27 cellular contexts compared by ENCODE assay signal in the genomic region with DNA sequence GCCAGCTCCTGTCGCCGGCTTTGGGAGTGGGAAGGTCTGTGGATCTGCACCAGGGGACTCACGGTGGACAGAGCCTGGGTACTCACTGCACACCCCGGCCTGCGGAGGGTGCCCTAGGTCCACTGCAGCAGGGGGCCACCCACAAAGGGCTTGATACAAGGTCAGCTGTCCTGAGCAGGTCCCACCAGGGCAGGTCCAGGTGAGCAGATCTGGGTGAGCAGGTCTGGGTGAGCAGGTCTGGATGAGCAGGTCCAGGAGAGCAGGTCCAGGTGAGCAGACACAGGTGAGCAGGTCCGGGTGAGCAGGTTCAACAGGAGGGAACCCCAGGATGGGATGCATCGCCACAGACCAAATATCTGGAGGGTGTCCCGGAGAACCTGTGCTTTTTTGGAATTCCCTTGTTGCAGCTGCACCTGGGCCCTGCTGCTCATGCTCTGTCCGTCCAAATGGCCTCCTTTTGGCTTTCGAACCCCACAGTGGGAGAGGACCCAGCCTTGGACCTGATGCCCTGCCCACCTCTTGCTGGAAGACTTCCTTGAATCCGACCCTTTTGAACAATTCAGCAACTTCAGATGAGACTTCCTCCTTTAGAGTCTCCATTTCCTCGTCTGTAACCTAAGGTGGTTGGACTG.
"Had no signal": no experiment of that assay in that cellular context is flagged by ENCODE, and none has a peak within 500 bp of the region (broad histone marks: within the 10 kb centered on the region; RNA-seq: fewer than 3 reads in every experiment).

No MANE protein-coding gene starts in this region.

- H3K4me1 ChIP-seq: breast epithelium, esophagus squamous epithelium, parathyroid adenoma, psoas muscle, upper lobe of right lung had no signal

- H3K4me3 ChIP-seq: breast epithelium, esophagus squamous epithelium, psoas muscle, skin epidermis, upper lobe of right lung had no signal

- H3K4me3 Mint-ChIP-seq: activated CD4-positive, alpha-beta memory T cell treated with anti-CD3 and anti-CD28 coated beads, Interleukin-2, amount 10 ng/mL, durations not matched to agents 7 days and 5 days; activated CD4-positive, alpha-beta T cell treated with anti-CD3 and anti-CD28 coated beads, Interleukin-2, amount 10 ng/mL, durations not matched to agents 7 days and 5 days; activated CD8-positive, alpha-beta memory T cell treated with anti-CD3 and anti-CD28 coated beads, Interleukin-2, amount 10 ng/mL, durations not matched to agents 7 days and 5 days; activated naive CD4-positive, alpha-beta T cell treated with anti-CD3 and anti-CD28 coated beads, Interleukin-2, amount 50 U/mL, for 24 hours; activated naive CD8-positive, alpha-beta T cell treated with anti-CD3 and anti-CD28 coated beads, Interleukin-2, amount 50 U/mL, for 24 hours; central memory CD8-positive, alpha-beta T cell; dendritic cell treated with granulocyte-macrophage colony-stimulating factor and Interleukin-4, amounts not matched to agents 40 ng/mL and 50 ng/mL, for 4 days; endodermal cell; memory B cell; naive thymus-derived CD4-positive, alpha-beta T cell; stimulated activated naive CD8-positive, alpha-beta T cell treated with anti-CD3 and anti-CD28 coated beads, Interleukin-15, amount 100 ng/mL, for 72 hours; T-helper 17 cell; WTC11 had no signal

- ATAC-seq: activated CD8-positive, alpha-beta memory T cell treated with anti-CD3 and anti-CD28 coated beads, Interleukin-2, amount 10 ng/mL, durations not matched to agents 7 days and 5 days; activated naive CD8-positive, alpha-beta T cell treated with anti-CD3 and anti-CD28 coated beads, Interleukin-2, amount 50 U/mL, for 24 hours; naive thymus-derived CD4-positive, alpha-beta T cell; psoas muscle; stimulated activated naive CD8-positive, alpha-beta T cell treated with anti-CD3 and anti-CD28 coated beads, Interleukin-15, amount 100 ng/mL, for 72 hours; T-helper 17 cell; upper lobe of right lung; WTC11 had no signal

- H3K36me3 Mint-ChIP-seq: activated CD8-positive, alpha-beta memory T cell treated with anti-CD3 and anti-CD28 coated beads, Interleukin-2, amount 10 ng/mL, durations not matched to agents 7 days and 5 days; activated naive CD4-positive, alpha-beta T cell treated with anti-CD3 and anti-CD28 coated beads, Interleukin-2, amount 50 U/mL, for 24 hours; naive thymus-derived CD4-positive, alpha-beta T cell had no signal

- H3K27ac ChIP-seq: breast epithelium, esophagus squamous epithelium, parathyroid adenoma, psoas muscle, skin epidermis, upper lobe of right lung had no signal

- H3K4me1 Mint-ChIP-seq: activated CD4-positive, alpha-beta memory T cell treated with anti-CD3 and anti-CD28 coated beads, Interleukin-2, amount 10 ng/mL, durations not matched to agents 7 days and 5 days; activated CD4-positive, alpha-beta T cell treated with anti-CD3 and anti-CD28 coated beads, Interleukin-2, amount 10 ng/mL, durations not matched to agents 7 days and 5 days; activated CD8-positive, alpha-beta memory T cell treated with anti-CD3 and anti-CD28 coated beads, Interleukin-2, amount 10 ng/mL, durations not matched to agents 7 days and 5 days; activated naive CD4-positive, alpha-beta T cell treated with anti-CD3 and anti-CD28 coated beads, Interleukin-2, amount 50 U/mL, for 24 hours; activated naive CD8-positive, alpha-beta T cell treated with anti-CD3 and anti-CD28 coated beads, Interleukin-2, amount 50 U/mL, for 24 hours; central memory CD8-positive, alpha-beta T cell; endodermal cell; memory B cell; naive thymus-derived CD4-positive, alpha-beta T cell; stimulated activated naive CD8-positive, alpha-beta T cell treated with anti-CD3 and anti-CD28 coated beads, Interleukin-15, amount 100 ng/mL, for 72 hours; T-helper 17 cell; WTC11 had no signal

- H3K27me3 ChIP-seq: upper lobe of right lung had no signal

- H3K9me3 Mint-ChIP-seq: activated CD4-positive, alpha-beta memory T cell treated with anti-CD3 and anti-CD28 coated beads, Interleukin-2, amount 10 ng/mL, durations not matched to agents 7 days and 5 days; activated CD4-positive, alpha-beta T cell treated with anti-CD3 and anti-CD28 coated beads, Interleukin-2, amount 10 ng/mL, durations not matched to agents 7 days and 5 days; activated naive CD8-positive, alpha-beta T cell treated with anti-CD3 and anti-CD28 coated beads, Interleukin-2, amount 50 U/mL, for 24 hours; activated T-helper 2 cell treated with anti-CD3 and anti-CD28 coated beads, Interferon-gamma antibody, Interleukin-2, Interleukin-4, amounts not matched to agents 10 μg/mL and 5 μg/mL and 100 μg/mL, durations not matched to agents 14 hours and 24 hours and 36 hours; central memory CD8-positive, alpha-beta T cell had no signal

- H3K27ac Mint-ChIP-seq: activated CD4-positive, alpha-beta memory T cell treated with anti-CD3 and anti-CD28 coated beads, Interleukin-2, amount 10 ng/mL, durations not matched to agents 7 days and 5 days; activated CD4-positive, alpha-beta T cell treated with anti-CD3 and anti-CD28 coated beads, Interleukin-2, amount 10 ng/mL, durations not matched to agents 7 days and 5 days; activated CD8-positive, alpha-beta memory T cell treated with anti-CD3 and anti-CD28 coated beads, Interleukin-2, amount 10 ng/mL, durations not matched to agents 7 days and 5 days; activated naive CD4-positive, alpha-beta T cell treated with anti-CD3 and anti-CD28 coated beads, Interleukin-2, amount 50 U/mL, for 24 hours; activated naive CD8-positive, alpha-beta T cell treated with anti-CD3 and anti-CD28 coated beads, Interleukin-2, amount 50 U/mL, for 24 hours; activated T-helper 2 cell treated with anti-CD3 and anti-CD28 coated beads, Interferon-gamma antibody, Interleukin-2, Interleukin-4, amounts not matched to agents 10 μg/mL and 5 μg/mL and 100 μg/mL, durations not matched to agents 14 hours and 24 hours and 36 hours; dendritic cell treated with granulocyte-macrophage colony-stimulating factor and Interleukin-4, amounts not matched to agents 40 ng/mL and 50 ng/mL, for 4 days; endodermal cell; memory B cell; naive thymus-derived CD4-positive, alpha-beta T cell; T-helper 17 cell; WTC11 had no signal

- H3K36me3 ChIP-seq: breast epithelium, esophagus squamous epithelium, upper lobe of right lung had no signal

- DNase-seq: activated CD4-positive, alpha-beta memory T cell treated with anti-CD3 and anti-CD28 coated beads, Interleukin-2, amount 10 ng/mL, durations not matched to agents 7 days and 5 days; activated CD4-positive, alpha-beta T cell treated with anti-CD3 and anti-CD28 coated beads for 1 hour; activated CD4-positive, alpha-beta T cell treated with anti-CD3 and anti-CD28 coated beads, Interleukin-2, amount 10 ng/mL, durations not matched to agents 7 days and 5 days; activated CD8-positive, alpha-beta memory T cell treated with anti-CD3 and anti-CD28 coated beads, Interleukin-2, amount 10 ng/mL, durations not matched to agents 7 days and 5 days; activated naive CD8-positive, alpha-beta T cell treated with anti-CD3 and anti-CD28 coated beads, Interleukin-2, amount 50 U/mL, for 24 hours; activated T-cell treated with anti-CD3 and anti-CD28 coated beads, Interleukin-2, amount 50 U/mL, for 48 hours; endodermal cell; esophagus squamous epithelium; naive thymus-derived CD4-positive, alpha-beta T cell; psoas muscle; right cardiac atrium; stimulated activated CD4-positive, alpha-beta T cell treated with anti-CD3 and anti-CD28 coated beads, Interleukin-12 subunit alpha, Interleukin-12 subunit beta, amount 100 ng/mL, for 4 hours; stimulated activated CD4-positive, alpha-beta T cell treated with anti-CD3 and anti-CD28 coated beads, Interleukin-4, amount 100 ng/mL, for 1 hour; stimulated activated naive CD8-positive, alpha-beta T cell treated with anti-CD3 and anti-CD28 coated beads, Interleukin-15, amount 100 ng/mL, for 72 hours; SW 1271; T-helper 17 cell; T1000; upper lobe of right lung had no signal

- H3K9me3 ChIP-seq: breast epithelium, psoas muscle, upper lobe of right lung had no signal
